Comparison of ENCODE assay signal across 1 cellular context in genomic region chr9:116942593-116943061, GRCh38.
A peak's percentile ranks its signal among the peaks of the same experiment; 100 is the strongest.
TF ChIP-seq lines count a peak whose summit lies in the region.

No MANE protein-coding gene starts in this region.

TF ChIP-seq in GM12878, 131 proteins besides CTCF, POLR2A, EP300 and RAD21 (continued from another document and continues in another):
- TF ChIP-seq MAX (IDR thresholded peaks at IDR 0.05; ENCODE audit: low read depth, low read length) (no peak), GABPA (IDR thresholded peaks at IDR 0.05; ENCODE audit: low read depth) (peak; percentile 36; the same call in 1 of the 2 replicates), SIX5 (IDR thresholded peaks at IDR 0.05; ENCODE audit: low read depth, low read length, severe bottlenecking) (no peak), USF1 (IDR thresholded peaks at IDR 0.05; ENCODE audit: borderline replicate concordance, extremely low read length, insufficient read depth, low read depth, low read length) (no peak), ATF3 (IDR thresholded peaks at IDR 0.05; ENCODE audit: borderline replicate concordance, extremely low read depth, low read depth, low read length) (no peak), E2F4 (IDR thresholded peaks at IDR 0.05; ENCODE audit: low read depth, low read length) (no peak), CHD2 (IDR thresholded peaks at IDR 0.05; ENCODE audit: borderline replicate concordance, low read depth, low read length) (no peak), HSF1 (IDR thresholded peaks at IDR 0.05; ENCODE audit: low read depth, low read length) (no peak), MXI1 (IDR thresholded peaks at IDR 0.05; ENCODE audit: low read depth, low read length) (no peak), TCF12 (IDR thresholded peaks at IDR 0.05; ENCODE audit: low read depth, low read length) (0 out of 2 replicates have a peak, but pooled peaks have one; percentile 17), IRF4 (IDR thresholded peaks at IDR 0.05; ENCODE audit: low read depth, low read length) (no peak), KAT2A (conservative IDR thresholded peaks at IDR 0.05; ENCODE audit: control insufficient read depth, low read depth, low read length) (no peak), PBX3 (IDR thresholded peaks at IDR 0.05; ENCODE audit: insufficient replicate concordance, low read depth, low read length) (no peak), USF2 (IDR thresholded peaks at IDR 0.05; ENCODE audit: borderline replicate concordance, low read depth, low read length) (no peak), CUX1 (IDR thresholded peaks at IDR 0.05; ENCODE audit: insufficient replicate concordance, low read depth, low read length) (no peak), SMC3 (IDR thresholded peaks at IDR 0.05; ENCODE audit: borderline replicate concordance, low read length) (no peak), NRF1 (conservative IDR thresholded peaks at IDR 0.05; ENCODE audit: low read depth, low read length) (no peak), FOXK2 (IDR thresholded peaks at IDR 0.05) (no peak), NBN (IDR thresholded peaks at IDR 0.05) (no peak), WRNIP1 (IDR thresholded peaks at IDR 0.05; ENCODE audit: borderline replicate concordance, low read depth, low read length) (no peak), SKIL (IDR thresholded peaks at IDR 0.05; ENCODE audit: low read depth, poor library complexity, severe bottlenecking) (no peak), EED (IDR thresholded peaks at IDR 0.05; ENCODE audit: low read depth) (peak; percentile 87), STAT1 (conservative IDR thresholded peaks at IDR 0.05) (no peak), E4F1 (IDR thresholded peaks at IDR 0.05; ENCODE audit: borderline replicate concordance, partially characterized antibody) (no peak), ZNF592 (IDR thresholded peaks at IDR 0.05) (no peak), RELB (IDR thresholded peaks at IDR 0.05; ENCODE audit: low read depth) (no peak)
